In genomic region chr6:138211048-138211581, GRCh38 we compare ENCODE assay signal across 1 cellular context.
TF ChIP-seq lines count a peak whose summit lies in the region.

No MANE protein-coding gene starts in this region.

TF ChIP-seq in HCT116, 20 proteins besides CTCF, POLR2A, EP300 and RAD21 (continued from another document):
- no peak for TF ChIP-seq YY1 (IDR thresholded peaks at IDR 0.05; ENCODE audit: extremely low read depth, insufficient replicate concordance, low read depth, low read length)
- TF ChIP-seq ZNF274 (IDR thresholded peaks at IDR 0.05; ENCODE audit: low read depth, low read length) = no peak
- TF ChIP-seq ATF3 (IDR thresholded peaks at IDR 0.05) = no peak
- no peak for TF ChIP-seq ZFX (IDR thresholded peaks at IDR 0.05)
- no peak for TF ChIP-seq EZH2phosphoT487 (IDR thresholded peaks at IDR 0.05; ENCODE audit: borderline replicate concordance)
- no peak for TF ChIP-seq FOSL1 (IDR thresholded peaks at IDR 0.05; ENCODE audit: low read depth)
- no peak for TF ChIP-seq MAX (IDR thresholded peaks at IDR 0.05)
- TF ChIP-seq JUND (IDR thresholded peaks at IDR 0.05) = no peak
- TF ChIP-seq ZBTB33 (IDR thresholded peaks at IDR 0.05; ENCODE audit: extremely low read depth, insufficient replicate concordance, low read length) = no peak
- TF ChIP-seq EGR1 (IDR thresholded peaks at IDR 0.05; ENCODE audit: low read depth) = no peak
- no peak for TF ChIP-seq TCF7L2 (IDR thresholded peaks at IDR 0.05; ENCODE audit: borderline replicate concordance, extremely low read depth, insufficient read depth, insufficient read length)
